In the genomic region with DNA sequence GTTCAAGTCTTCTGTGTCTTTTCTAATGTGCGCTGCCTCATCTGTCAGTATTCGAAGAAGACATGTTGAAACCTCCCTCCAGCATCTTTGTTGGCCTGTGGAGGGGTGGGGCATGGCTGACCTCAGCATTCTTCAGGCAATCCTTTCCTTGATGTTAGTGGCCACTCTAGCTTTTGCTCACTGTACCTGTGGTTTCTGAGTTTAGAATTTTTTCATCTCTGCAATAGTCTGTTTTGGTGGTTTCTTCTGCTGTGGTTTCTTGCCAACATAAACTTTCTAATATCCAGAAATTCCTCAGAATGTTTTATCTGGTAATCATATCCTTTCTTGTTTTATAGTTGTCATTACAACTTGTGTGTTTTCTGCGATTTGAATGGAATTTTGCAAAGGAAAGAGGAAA, we compare ENCODE assay signal across 1 cellular context.
TF ChIP-seq lines count a peak whose summit lies in the region.

No MANE protein-coding gene starts in this region.

TF ChIP-seq in IMR-90, 13 proteins besides CTCF, POLR2A, EP300 and RAD21 (continued from another document):
- TF ChIP-seq RFX5 (IDR thresholded peaks at IDR 0.05; ENCODE audit: low read depth, low read length) (no peak), NFE2L2 (IDR thresholded peaks at IDR 0.05; ENCODE audit: low read depth, low read length) (no peak), MAFK (IDR thresholded peaks at IDR 0.05; ENCODE audit: low read depth, low read length) (no peak), MAZ (IDR thresholded peaks at IDR 0.05; ENCODE audit: borderline replicate concordance, low read depth, low read length) (no peak)
- TF ChIP-seq, protein P1, sequence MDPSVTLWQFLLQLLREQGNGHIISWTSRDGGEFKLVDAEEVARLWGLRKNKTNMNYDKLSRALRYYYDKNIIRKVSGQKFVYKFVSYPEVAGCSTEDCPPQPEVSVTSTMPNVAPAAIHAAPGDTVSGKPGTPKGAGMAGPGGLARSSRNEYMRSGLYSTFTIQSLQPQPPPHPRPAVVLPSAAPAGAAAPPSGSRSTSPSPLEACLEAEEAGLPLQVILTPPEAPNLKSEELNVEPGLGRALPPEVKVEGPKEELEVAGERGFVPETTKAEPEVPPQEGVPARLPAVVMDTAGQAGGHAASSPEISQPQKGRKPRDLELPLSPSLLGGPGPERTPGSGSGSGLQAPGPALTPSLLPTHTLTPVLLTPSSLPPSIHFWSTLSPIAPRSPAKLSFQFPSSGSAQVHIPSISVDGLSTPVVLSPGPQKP (IDR thresholded peaks at IDR 0.05; ENCODE audit: borderline replicate concordance, low read depth, low read length) = no peak
